In genomic region chr15:93028632-93029612, GRCh38 we compare ENCODE assay signal across 8 cellular contexts.
A peak's percentile ranks its signal among the peaks of the same experiment; 100 is the strongest.
DNase-seq lines count a peak whose midpoint lies in the region; ATAC-seq and TF ChIP-seq lines count a peak whose summit lies in the region.

No MANE protein-coding gene starts in this region.

- TF ChIP-seq CTCF in foreskin keratinocyte (conservative IDR thresholded peaks at IDR 0.05): no peak

- peak overlapping the region; percentile 39 for H3K27ac ChIP-seq in foreskin keratinocyte

- peak; percentile 63 for ATAC-seq in foreskin keratinocyte
- no peak for ATAC-seq in GM19023 (IDR thresholded peaks at IDR 0.05; ENCODE audit: unreplicated experiment)

- DNase-seq in activated T-cell treated with anti-CD3 and anti-CD28 coated beads for 48 hours (ENCODE audit: low read depth) (peak; percentile 16), activated T-cell treated with anti-CD3 and anti-CD28 coated beads for 4 hours (no peak), foreskin keratinocyte (peak; percentile 63 to 83), occipital lobe (lab: John Stamatoyannopoulos, UW) (peak; percentile 81), activated gamma-delta T cell treated with Interleukin-2 at 50 U/mL for 16 hours (no peak), NCI-H1930 (lab: John Stamatoyannopoulos, UW) (no peak)
- DNase-seq in activated CD8-positive, alpha-beta memory T cell treated with anti-CD3 and anti-CD28 coated beads, Interleukin-2, amount 50 U/mL, for 48 hours: peak; percentile 60

- H3K4me1 ChIP-seq in foreskin keratinocyte: peaks cover 12% of the 10 kb centered on the region

- H3K27me3 ChIP-seq in foreskin keratinocyte: no peaks in the 10 kb centered on the region

Comparison
In these comparisons a context has a peak if more than half of its experiments do, and no peak if none do; other contexts are left out.
1. DNase-seq: peak in activated T-cell treated with anti-CD3 and anti-CD28 coated beads for 48 hours (single experiment), activated CD8-positive, alpha-beta memory T cell treated with anti-CD3 and anti-CD28 coated beads, Interleukin-2, amount 50 U/mL, for 48 hours (single experiment), foreskin keratinocyte (2 of 2) and occipital lobe (single experiment); none in activated T-cell treated with anti-CD3 and anti-CD28 coated beads for 4 hours (single experiment), activated gamma-delta T cell treated with Interleukin-2 at 50 U/mL for 16 hours (single experiment) and NCI-H1930 (0 of 2).